ENCODE assay signal across 6 cellular contexts in genomic region chr16:52296706-52297315, GRCh38.
DNase-seq lines count a peak whose midpoint lies in the region; ATAC-seq, FAIRE-seq and TF ChIP-seq lines count a peak whose summit lies in the region.
"Not testable (repeated sequence)": the region's sequence is repeated elsewhere in the genome, so short reads cannot be mapped to it uniquely, and the experiment has no call there.

No MANE protein-coding gene starts in this region.

- not testable (repeated sequence) for H4K20me1 ChIP-seq in H1 (replicated peaks in 1 of 2; ENCODE audit: control insufficient read depth in 1 of 2, insufficient read depth in 2 of 2, low read length in 2 of 2)

- H2BK120ac ChIP-seq in H1 (replicated peaks; ENCODE audit: low read depth, low read length): not testable (repeated sequence)

- H3K4me3 ChIP-seq in Caco-2 (ENCODE audit: low read depth, low read length); H1 (ENCODE audit: extremely low read depth in 1 of 4, insufficient read depth in 2 of 4, low read depth in 3 of 4, low read length in 4 of 4); right lobe of liver: not testable (repeated sequence)

- not testable (repeated sequence) for H3K23me2 ChIP-seq in H1 (ENCODE audit: low read depth, low read length)

- not testable (repeated sequence) for H2BK5ac ChIP-seq in H1 (ENCODE audit: low read depth, low read length)

- not testable (repeated sequence) for H2BK15ac ChIP-seq in H1 (ENCODE audit: low read length)

- H2BK20ac ChIP-seq in H1 (ENCODE audit: low read length): not testable (repeated sequence)

- H3K4me1 Mint-ChIP-seq in Caco-2 (ENCODE audit: low read depth, unreplicated experiment): peaks cover 46% of the 10 kb centered on the region
- not testable (repeated sequence) for H3K4me1 Mint-ChIP-seq in WTC11

- H3K14ac ChIP-seq in H1 (ENCODE audit: insufficient read length): not testable (repeated sequence)

- TF ChIP-seq POLR2A in H1 (IDR thresholded peaks at IDR 0.05; ENCODE audit: control extremely low read depth in 1 of 2, low read depth in 2 of 2, low read length in 2 of 2); right lobe of liver (IDR thresholded peaks at IDR 0.05): not testable (repeated sequence)

- not testable (repeated sequence) for H3K79me1 ChIP-seq in H1 (ENCODE audit: low read depth, low read length)

- H3K4me1 ChIP-seq in Caco-2 (peaks cover 41% of the 10 kb centered on the region), right lobe of liver (peaks cover 0 to 43% (median 9%) of the 10 kb centered on the region in 4 donors)
- not testable (repeated sequence) for H3K4me1 ChIP-seq in H1 (replicated peaks in 1 of 4; ENCODE audit: control insufficient read depth in 3 of 4, insufficient read depth in 4 of 4, low read length in 3 of 4)

- TF ChIP-seq RAD21 in H1 (IDR thresholded peaks at IDR 0.05 in 1 of 2, conservative IDR thresholded peaks at IDR 0.05 in 1 of 2; ENCODE audit: low read depth in 2 of 2, low read length in 2 of 2): not testable (repeated sequence)

- H3K9me3 Mint-ChIP-seq in Caco-2 (ENCODE audit: unreplicated experiment) (peaks cover 26% of the 10 kb centered on the region), WTC11 (peaks cover 14% of the 10 kb centered on the region)

- H4K5ac ChIP-seq in H1 (ENCODE audit: insufficient read length, low read depth, low read length): not testable (repeated sequence)

- not testable (repeated sequence) for H3K56ac ChIP-seq in H1 (replicated peaks; ENCODE audit: insufficient read length, low read depth, low read length)

- not testable (repeated sequence) for H2AK5ac ChIP-seq in H1 (ENCODE audit: low read depth, low read length)

- not testable (repeated sequence) for H3K27me3 ChIP-seq in Caco-2 (replicated peaks; ENCODE audit: control insufficient read depth, insufficient read depth, low read length); H1 (replicated peaks in 1 of 4; ENCODE audit: control insufficient read depth in 3 of 4, extremely low read depth in 1 of 4, insufficient read depth in 3 of 4, low read length in 3 of 4); right lobe of liver

- peak overlapping the region; percentile 38 for H3K27ac Mint-ChIP-seq in Caco-2 (ENCODE audit: unreplicated experiment)
- not testable (repeated sequence) for H3K27ac Mint-ChIP-seq in WTC11

- not testable (repeated sequence) for H3K4me2 ChIP-seq in H1 (ENCODE audit: insufficient read depth in 1 of 2, low read depth in 2 of 2, low read length in 2 of 2)

- WGBS in H1 (ENCODE audit: extremely low coverage in 1 of 2, insufficient coverage in 1 of 2, insufficient read length in 1 of 2, insufficient replicate concordance in 2 of 2, low coverage in 1 of 2, low lambda C conversion rate in 2 of 2, missing lambda C conversion rate in 1 of 2), 2 experiments: 89% methylated on average over 4 of the region's 4 CpGs; no CpG with 5 or more reads in 1 of the 2 experiments
- 35% methylated on average over 4 of the region's 4 CpGs for WGBS in right lobe of liver (ENCODE audit: insufficient coverage, low coverage, low lambda C conversion rate, missing lambda C conversion rate)

- not testable (repeated sequence) for H3K9ac ChIP-seq in H1 (replicated peaks in 1 of 4; ENCODE audit: extremely low read depth in 1 of 4, low read depth in 3 of 4, low read length in 3 of 4)

- ATAC-seq in WTC11: not testable (repeated sequence)
- peak; percentile 83 for ATAC-seq in left lobe of liver
- peak; percentile 75 to 90 (median 80) for ATAC-seq in right lobe of liver

- not testable (repeated sequence) for H3K4me3 Mint-ChIP-seq in Caco-2 (ENCODE audit: unreplicated experiment); WTC11

- H3K4ac ChIP-seq in H1 (replicated peaks; ENCODE audit: insufficient read length, low read depth, low read length): not testable (repeated sequence)

- not testable (repeated sequence) for H4K91ac ChIP-seq in H1 (replicated peaks; ENCODE audit: insufficient read length, low read length)

- not testable (repeated sequence) for H3K27me3 Mint-ChIP-seq in Caco-2 (ENCODE audit: insufficient read depth, unreplicated experiment); WTC11 (ENCODE audit: low read depth)

- H3K18ac ChIP-seq in H1 (ENCODE audit: extremely low read depth, low read length): not testable (repeated sequence)

- FAIRE-seq in GM19239 (lab: Jason Lieb, UNC) (peak; percentile 21), H1 (lab: Jason Lieb, UNC) (peak; percentile 63)

- not testable (repeated sequence) for H3K23ac ChIP-seq in H1 (ENCODE audit: insufficient read length)

- not testable (repeated sequence) for TF ChIP-seq EP300 in H1 (IDR thresholded peaks at IDR 0.05; ENCODE audit: borderline replicate concordance in 1 of 2, low read depth in 2 of 2, low read length in 2 of 2)

- not testable (repeated sequence) for H3K36me3 ChIP-seq in Caco-2 (ENCODE audit: control insufficient read depth, insufficient read depth, low read length); H1 (ENCODE audit: control insufficient read depth in 2 of 4, insufficient read depth in 4 of 4, low read length in 3 of 4); right lobe of liver

- H2AFZ ChIP-seq in H1 (ENCODE audit: low read length): not testable (repeated sequence)

- not testable (repeated sequence) for BruUV-seq in Caco-2 (replicated peaks; lab: Mats Ljungman, UMichigan)

- POLR2A ChIA-PET in Caco-2 (lab: Charles Lee); WTC11 (lab: Charles Lee); H1 (lab: Charles Lee; ENCODE audit: partially characterized antibody): not testable (repeated sequence)

- not testable (repeated sequence) for H2BK12ac ChIP-seq in H1 (ENCODE audit: low read depth, low read length)

- intact Hi-C loops in Caco-2 (cut with micrococcal nuclease; ENCODE audit: unreplicated experiment): not testable (repeated sequence)
- intact Hi-C loops in right lobe of liver (cut with DNase I): loop anchor here in 1 of 2 donors (5.0 kb wide), 1 partner anchor 110 kb away; no protein-coding TSS in a partner anchor

- not testable (repeated sequence) for TF ChIP-seq CTCF in Caco-2 (IDR thresholded peaks at IDR 0.05; ENCODE audit: insufficient read depth in 1 of 2, low read depth in 1 of 2, low read length in 1 of 2, severe bottlenecking in 1 of 2, unreplicated experiment in 1 of 2); WTC11 (IDR thresholded peaks at IDR 0.05); H1 (IDR thresholded peaks at IDR 0.05; ENCODE audit: control extremely low read depth in 1 of 3, insufficient read depth in 1 of 3, low read depth in 1 of 3, low read length in 3 of 3); right lobe of liver (IDR thresholded peaks at IDR 0.05)

- not testable (repeated sequence) for H3K9me3 ChIP-seq in Caco-2; H1 (ENCODE audit: insufficient read depth in 2 of 2, low read depth in 1 of 2, low read length in 1 of 2); right lobe of liver

- peak in 1 of 2 experiments; percentile 19 for DNase-seq in Caco-2
- not testable (repeated sequence) for DNase-seq in GM19239 (ENCODE audit: insufficient read length, low spot score); WTC11 (ENCODE audit: low spot score); H1 (ENCODE audit: low read depth in 1 of 2, low spot score in 2 of 2)
- DNase-seq in left lobe of liver (ENCODE audit: low spot score): peak; percentile 53
- peak in 1 of 3 donors; percentile 55 for DNase-seq in right lobe of liver

- not testable (repeated sequence) for H3K27ac ChIP-seq in H1 (ENCODE audit: low read depth, low read length)
- peak overlapping the region; percentile 8 to 81 (median 42) for H3K27ac ChIP-seq in right lobe of liver

- not testable (repeated sequence) for H4K8ac ChIP-seq in H1 (ENCODE audit: extremely low read depth, insufficient read depth, low read length)

- H3K36me3 Mint-ChIP-seq in Caco-2 (ENCODE audit: insufficient read depth, unreplicated experiment); WTC11: not testable (repeated sequence)

- H3K79me2 ChIP-seq in H1 (ENCODE audit: control insufficient read depth in 1 of 2, insufficient read depth in 2 of 2, low read length in 2 of 2): not testable (repeated sequence)

- CTCF ChIA-PET in Caco-2 (lab: Charles Lee); H1 (lab: Charles Lee; ENCODE audit: partially characterized antibody): not testable (repeated sequence)
- CTCF ChIA-PET in WTC11 (lab: Charles Lee): interaction anchor here (0.6 kb wide), 1 partner anchor 828 kb away, joined by 3 read pairs; no protein-coding TSS in a partner anchor

TF ChIP-seq in WTC11, 78 proteins besides CTCF, POLR2A, EP300 and RAD21:
- peak; percentile 88; the same call in 1 of the 2 replicates for TF ChIP-seq GABPB1 (CRISPR knock-in tag; IDR thresholded peaks at IDR 0.05)
